Comparison of ENCODE assay signal across 16 cellular contexts in the genomic region with DNA sequence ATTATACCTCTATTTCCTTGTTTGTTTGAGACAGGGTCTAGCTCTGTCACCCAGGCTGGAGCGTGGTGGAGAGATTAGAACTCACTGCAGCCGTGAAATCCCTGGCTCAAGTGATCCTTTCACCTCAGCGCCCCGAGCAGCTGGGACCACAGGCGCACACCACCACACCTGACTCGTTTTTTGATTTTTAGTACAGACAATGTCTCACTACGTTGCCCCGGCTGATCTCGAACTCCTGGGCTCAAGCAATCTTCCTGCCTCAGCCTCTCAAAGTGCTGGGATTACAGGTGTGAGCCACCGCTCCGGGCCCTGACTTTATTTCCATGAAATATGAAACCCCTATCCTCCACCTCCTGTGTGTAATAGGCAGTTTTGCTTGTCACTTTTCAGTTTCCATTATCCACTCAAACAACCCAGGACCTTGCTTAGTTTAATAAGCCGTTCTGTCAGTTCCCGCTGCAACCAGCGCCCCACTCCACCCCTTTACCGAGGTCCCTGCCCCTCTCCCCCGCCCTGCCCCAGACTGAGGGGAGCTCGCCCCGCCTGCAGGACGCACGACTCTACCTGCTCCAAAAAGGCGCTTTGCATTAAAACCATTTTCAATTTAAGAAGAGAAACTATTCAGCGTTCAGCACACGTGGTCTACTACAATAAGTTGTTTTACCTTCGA. TPM values are rescaled to one million over a fixed set of nuclear protein-coding genes. Genes with fewer than 3 reads are reported as not detected.
DNase-seq lines count a peak whose midpoint lies in the region; ATAC-seq and TF ChIP-seq lines count a peak whose summit lies in the region.
"Had no signal": no experiment of that assay in that cellular context is flagged by ENCODE, and none has a peak within 500 bp of the region (broad histone marks: within the 10 kb centered on the region; RNA-seq: fewer than 3 reads in every experiment).

No MANE protein-coding gene starts in this region.

- no peak overlapping the region for H3K27ac ChIP-seq in Panc1 (ENCODE audit: low read length)
- no peak overlapping the region for H3K27ac ChIP-seq in RWPE1
- H3K27ac ChIP-seq in tibial nerve, result no peak overlapping the region
- H3K27ac ChIP-seq: neutrophil had no signal

- intact Hi-C loops in Panc1 (cut with micrococcal nuclease; ENCODE audit: unreplicated experiment), result no loop called here

- H3K27me3 Mint-ChIP-seq in progenitor cell of endocrine pancreas, result no peaks in the 10 kb centered on the region
- H3K27me3 Mint-ChIP-seq: CD8-positive, alpha-beta memory T cell had no signal

- H3K4me3 Mint-ChIP-seq in progenitor cell of endocrine pancreas (ENCODE audit: low read depth), result peak overlapping the region; percentile 51

- H3K36me3 ChIP-seq in Panc1 (ENCODE audit: control insufficient read depth, insufficient read depth, low read length) (no peaks in the 10 kb centered on the region), tibial nerve (peaks cover 4 to 26% (median 6%) of the 10 kb centered on the region in 3 donors)

- H3K4me3 ChIP-seq in Panc1 (ENCODE audit: low read depth in 2 of 2, low read length in 2 of 2), result peak overlapping the region; percentile 34 to 51
- H3K4me3 ChIP-seq in iPS-11a (ENCODE audit: low read depth, low read length), result peak overlapping the region; percentile 17
- no peak overlapping the region for H3K4me3 ChIP-seq in tibial nerve
- H3K4me3 ChIP-seq: gastroesophageal sphincter had no signal

- CTCF ChIA-PET in Panc1 (lab: Charles Lee), result no interaction called here
- CTCF ChIA-PET in RWPE1 (lab: Yijun Ruan, JAX), result interaction anchor here (0.6 kb wide), 1 partner anchor 356 kb away, joined by 3 read pairs; no protein-coding TSS in a partner anchor

- H3K9me3 ChIP-seq in Panc1 (ENCODE audit: control insufficient read depth, insufficient read depth, low read depth, low read length), result peaks cover 19% of the 10 kb centered on the region; the same call in 1 of the 2 replicates
- H3K9me3 ChIP-seq in tibial nerve, result peaks cover 0 to 52% (median 20%) of the 10 kb centered on the region in 4 donors

- in situ Hi-C loops in Panc1 (cut with HindIII; ENCODE audit: low pct_unique_long_range_greater_than_20kb, low sequenced_read_pairs), result no loop called here

- H3K4me1 ChIP-seq in Panc1 (ENCODE audit: control insufficient read depth, insufficient read depth, low read length) (no peaks in the 10 kb centered on the region), tibial nerve (peaks cover 0 to 17% (median 4%) of the 10 kb centered on the region in 4 donors)

- no peak for TF ChIP-seq EP300 in tibial nerve (IDR thresholded peaks at IDR 0.05)

- BruUV-seq in Panc1 (replicated peaks; lab: Mats Ljungman, UMichigan), result no TSS peak

- no peak for ATAC-seq in Panc1
- ATAC-seq in HG03469 (IDR thresholded peaks at IDR 0.05; ENCODE audit: unreplicated experiment), result no peak
- ATAC-seq: sciatic nerve had no signal

- H3K27me3 ChIP-seq in Panc1 (ENCODE audit: control insufficient read depth, insufficient read depth, low read length) (no peaks in the 10 kb centered on the region), tibial nerve (no peaks in the 10 kb centered on the region)

- H3K36me3 Mint-ChIP-seq in progenitor cell of endocrine pancreas (ENCODE audit: insufficient read depth), result peaks cover 28% of the 10 kb centered on the region

- POLR2A ChIA-PET in Panc1 (lab: Charles Lee), result no interaction called here
- POLR2A ChIA-PET in RWPE1 (lab: Yijun Ruan, JAX; ENCODE audit: low non-redundant PET), result no interaction called here

- WGBS in tibial nerve, 2 donors, result 59 to 61% methylated on average over 24 of the region's 24 CpGs

- peak overlapping the region; percentile 98 for H3K27ac Mint-ChIP-seq in progenitor cell of endocrine pancreas
- H3K27ac Mint-ChIP-seq: CD8-positive, alpha-beta memory T cell; immature natural killer cell had no signal

- no peak for TF ChIP-seq CTCF in Panc1 (IDR thresholded peaks at IDR 0.05)
- no peak for TF ChIP-seq CTCF in progenitor cell of endocrine pancreas (IDR thresholded peaks at IDR 0.05; ENCODE audit: unreplicated experiment)
- TF ChIP-seq CTCF in RWPE1 (conservative IDR thresholded peaks at IDR 0.05; ENCODE audit: low read depth), result no peak
- no peak for TF ChIP-seq CTCF in tibial nerve (IDR thresholded peaks at IDR 0.05)

- peak; percentile 78 for DNase-seq in DMS53 treated with DMSO at 0.1 percent for 48 hours (lab: John Stamatoyannopoulos, UW; ENCODE audit: unreplicated experiment)
- no peak for DNase-seq in Panc1 (ENCODE audit: low read depth, low spot score)
- no peak for DNase-seq in progenitor cell of endocrine pancreas (ENCODE audit: low spot score, unreplicated experiment)
- no peak for DNase-seq in RWPE1 (ENCODE audit: low spot score)
- no peak for DNase-seq in tibial nerve (ENCODE audit: low spot score in 2 of 2)
- DNase-seq: activated CD4-positive, alpha-beta T cell treated with anti-CD3 and anti-CD28 coated beads, Interleukin-2, amount 50 U/mL, for 1 hour; activated naive CD4-positive, alpha-beta T cell treated with Interleukin-2 at 50 U/mL for 16 hours; CD8-positive, alpha-beta memory T cell; immature natural killer cell; NCI-H2107; stimulated activated CD4-positive, alpha-beta T cell treated with anti-CD3 and anti-CD28 coated beads, Interleukin-1b, Interleukin-23, amount 100 ng/mL, for 48 hours had no signal

- H3K4me1 Mint-ChIP-seq in progenitor cell of endocrine pancreas (ENCODE audit: low read depth), result peaks cover 27% of the 10 kb centered on the region

- peaks cover 15% of the 10 kb centered on the region for H3K9me3 Mint-ChIP-seq in progenitor cell of endocrine pancreas (ENCODE audit: low read depth)

- no peak for TF ChIP-seq POLR2A in tibial nerve (IDR thresholded peaks at IDR 0.05)

RNA-seq across cellular contexts. Expression of a gene that starts 16.9 kb away (rescaled TPM):
- total RNA-seq in Panc1 (2021; ENCODE audit: unreplicated experiment), result 7.1 TPM
- polyA plus RNA-seq in Panc1 (2012; ENCODE audit: insufficient read length), result 3.2 TPM
- total RNA-seq in progenitor cell of endocrine pancreas, result 23.8 and 25.3 TPM in 2 replicates
- 10 to 100 TPM in 3 of 4 donors, 1 to 10 TPM in 1; 3.7 to 23.0 (median 13.5) TPM for total RNA-seq in tibial nerve

RNA-seq across cellular contexts. Expression of a gene that starts 22.6 kb away (rescaled TPM):
- total RNA-seq in Panc1 (2021; ENCODE audit: unreplicated experiment) (7.4 TPM), progenitor cell of endocrine pancreas (16.0 and 16.8 TPM in 2 replicates), tibial nerve (1 to 10 TPM; 1.9 to 4.6 (median 2.9) TPM)
- polyA plus RNA-seq in Panc1 (2012; ENCODE audit: insufficient read length), result 2.3 TPM

RNA-seq across cellular contexts. Expression of a gene that starts 48.4 kb away (rescaled TPM):
- total RNA-seq in Panc1 (2021; ENCODE audit: unreplicated experiment) (10.2 TPM), progenitor cell of endocrine pancreas (43.9 and 50.0 TPM in 2 replicates), tibial nerve (10 to 100 TPM in 3 of 4 donors, 1 to 10 TPM in 1; 1.5 to 32.4 (median 20.1) TPM)
- polyA plus RNA-seq in Panc1 (2012; ENCODE audit: insufficient read length), result 5.9 TPM

Comparison
In these comparisons a context has a peak if more than half of its experiments do, and no peak if none do; other contexts are left out.
1. H3K4me3 ChIP-seq: peak in Panc1 (2 of 2) and iPS-11a (single experiment); none in tibial nerve (0 of 4).